In genomic region chr7:34341331-34341730, GRCh38 we compare ENCODE assay signal across 20 cellular contexts.
DNase-seq lines count a peak whose midpoint lies in the region; ATAC-seq and TF ChIP-seq lines count a peak whose summit lies in the region.
"Had no signal": no experiment of that assay in that cellular context is flagged by ENCODE, and none has a peak within 500 bp of the region (broad histone marks: within the 10 kb centered on the region; RNA-seq: fewer than 3 reads in every experiment).

No MANE protein-coding gene starts in this region.

- H3K4me1 ChIP-seq in breast epithelium (no peaks in the 10 kb centered on the region), gastroesophageal sphincter (no peaks in the 10 kb centered on the region)
- H3K4me1 ChIP-seq: lower lobe of right lung, thyroid gland had no signal

- peaks cover 20% of the 10 kb centered on the region for H3K4me1 Mint-ChIP-seq in MCF 10A (ENCODE audit: insufficient read depth, unreplicated experiment)
- peaks cover 13% of the 10 kb centered on the region for H3K4me1 Mint-ChIP-seq in WTC11
- H3K4me1 Mint-ChIP-seq: CD14-positive monocyte had no signal

- H3K9me3 Mint-ChIP-seq in MCF 10A (ENCODE audit: unreplicated experiment) (no peaks in the 10 kb centered on the region), WTC11 (peaks cover 4% of the 10 kb centered on the region; the same call in 1 of the 2 replicates)

- TF ChIP-seq POLR2A in breast epithelium (IDR thresholded peaks at IDR 0.05) (no peak), gastroesophageal sphincter (IDR thresholded peaks at IDR 0.05) (no peak)

- H3K9me3 ChIP-seq in breast epithelium = peaks cover 0 to 4% of the 10 kb centered on the region in 2 donors
- peaks cover 0 to 19% (median 0%) of the 10 kb centered on the region in 3 donors for H3K9me3 ChIP-seq in gastroesophageal sphincter
- H3K9me3 ChIP-seq: lower lobe of right lung, thyroid gland had no signal

- CTCF ChIA-PET in MCF 10A (lab: Yijun Ruan, JAX) = interaction anchor here (1.0 to 1.2 kb wide), 2 partner anchors 20 to 89 kb away, joined by 4 to 7 read pairs; no protein-coding TSS in a partner anchor
- CTCF ChIA-PET in WTC11 (lab: Charles Lee) = interaction anchor here (0.6 to 1.5 kb wide), 2 partner anchors 20 to 54 kb away, joined by 4 to 14 read pairs; no protein-coding TSS in a partner anchor

- H3K4me3 ChIP-seq in breast epithelium (no peak overlapping the region), kidney epithelial cell (ENCODE audit: low read depth, low read length) (no peak overlapping the region), gastroesophageal sphincter (no peak overlapping the region)
- H3K4me3 ChIP-seq: lower lobe of right lung, thyroid gland had no signal

- TF ChIP-seq CTCF in MCF 10A (IDR thresholded peaks at IDR 0.05; ENCODE audit: unreplicated experiment) (no peak), breast epithelium (IDR thresholded peaks at IDR 0.05) (no peak), WTC11 (IDR thresholded peaks at IDR 0.05) (no peak), kidney epithelial cell (IDR thresholded peaks at IDR 0.05; ENCODE audit: insufficient read depth, low read length, poor library complexity, severe bottlenecking) (no peak), gastroesophageal sphincter (IDR thresholded peaks at IDR 0.05) (no peak)

- peak; percentile 53 for ATAC-seq in WTC11
- no peak for ATAC-seq in gastroesophageal sphincter
- ATAC-seq: lower lobe of right lung had no signal

- H3K4me3 Mint-ChIP-seq in MCF 10A (ENCODE audit: unreplicated experiment) = no peak overlapping the region
- no peak overlapping the region for H3K4me3 Mint-ChIP-seq in WTC11
- H3K4me3 Mint-ChIP-seq: CD14-positive monocyte had no signal

- H3K27ac Mint-ChIP-seq in MCF 10A (ENCODE audit: low read depth, unreplicated experiment) (no peak overlapping the region), WTC11 (no peak overlapping the region)
- H3K27ac Mint-ChIP-seq: CD14-positive monocyte had no signal

- POLR2A ChIA-PET in MCF 10A (lab: Yijun Ruan, JAX) = interaction anchor here (0.6 to 0.9 kb wide), 2 partner anchors 89 to 361 kb away, joined by 3 read pairs; no protein-coding TSS in a partner anchor
- POLR2A ChIA-PET in WTC11 (lab: Charles Lee) = no interaction called here

- H3K27me3 Mint-ChIP-seq in MCF 10A (ENCODE audit: insufficient read depth, unreplicated experiment) (no peaks in the 10 kb centered on the region), WTC11 (ENCODE audit: low read depth) (no peaks in the 10 kb centered on the region)

- no peak for TF ChIP-seq EP300 in gastroesophageal sphincter (IDR thresholded peaks at IDR 0.05)

- BruUV-seq in MCF 10A (replicated peaks; lab: Mats Ljungman, UMichigan) = no TSS peak

- DNase-seq in MCF 10A (ENCODE audit: unreplicated experiment) (peak; percentile 35), breast epithelium (ENCODE audit: low spot score in 2 of 2) (no peak), WTC11 (ENCODE audit: low spot score) (no peak), kidney epithelial cell (ENCODE audit: low read depth) (peak; percentile 85), anterior cingulate cortex (lab: John Stamatoyannopoulos, UW) (no peak), SKM-1 (lab: John Stamatoyannopoulos, UW; ENCODE audit: unreplicated experiment) (no peak)
- no peak for DNase-seq in activated CD8-positive, alpha-beta memory T cell treated with anti-CD3 and anti-CD28 coated beads, Interleukin-2, amount 50 U/mL, for 48 hours
- DNase-seq: activated CD4-positive, alpha-beta T cell treated with anti-CD3 and anti-CD28 coated beads for 4 hours; activated gamma-delta T cell treated with Interleukin-2 at 50 U/mL for 16 hours; amygdala; DND-41; lower lobe of right lung; NCI-H187; NCI-H510A; posterior cingulate gyrus; small intestine; T-helper 9 cell; thyroid gland had no signal

- no peaks in the 10 kb centered on the region for H3K36me3 Mint-ChIP-seq in MCF 10A (ENCODE audit: insufficient read depth, unreplicated experiment)
- H3K36me3 Mint-ChIP-seq in WTC11 = no peaks in the 10 kb centered on the region
- H3K36me3 Mint-ChIP-seq: CD14-positive monocyte had no signal

- H3K36me3 ChIP-seq in breast epithelium = no peaks in the 10 kb centered on the region
- H3K36me3 ChIP-seq in kidney epithelial cell (ENCODE audit: control insufficient read depth, insufficient read depth, low read length) = no peaks in the 10 kb centered on the region
- H3K36me3 ChIP-seq in gastroesophageal sphincter = no peaks in the 10 kb centered on the region
- H3K36me3 ChIP-seq: lower lobe of right lung, thyroid gland had no signal

- H3K27ac ChIP-seq in breast epithelium (no peak overlapping the region), gastroesophageal sphincter (no peak overlapping the region)
- H3K27ac ChIP-seq: lower lobe of right lung, thyroid gland had no signal

- H3K27me3 ChIP-seq in breast epithelium (no peaks in the 10 kb centered on the region), kidney epithelial cell (ENCODE audit: control insufficient read depth, insufficient read depth, low read length) (no peaks in the 10 kb centered on the region), gastroesophageal sphincter (no peaks in the 10 kb centered on the region)
- H3K27me3 ChIP-seq: thyroid gland had no signal

- 13 to 26% methylated on average over 2 of the region's 2 CpGs for WGBS in gastroesophageal sphincter (ENCODE audit: low coverage in 1 of 2), 2 donors

- intact Hi-C loops in MCF 10A (cut with micrococcal nuclease) = no loop called here
- intact Hi-C loops in breast epithelium (cut with DNase I; ENCODE audit: low total_unique reads) = no loop called here

TF ChIP-seq in WTC11, 78 proteins besides CTCF, POLR2A, EP300 and RAD21:
- TF ChIP-seq TEAD1 (CRISPR knock-in tag; IDR thresholded peaks at IDR 0.05) (no peak), NFYB (CRISPR knock-in tag; conservative IDR thresholded peaks at IDR 0.05; ENCODE audit: low read depth) (no peak), GABPB1 (CRISPR knock-in tag; IDR thresholded peaks at IDR 0.05) (no peak), NFATC4 (CRISPR knock-in tag; IDR thresholded peaks at IDR 0.05) (no peak), USF2 (CRISPR knock-in tag; IDR thresholded peaks at IDR 0.05) (no peak), PRRX2 (CRISPR knock-in tag; IDR thresholded peaks at IDR 0.05) (no peak), GRHL2 (CRISPR knock-in tag; IDR thresholded peaks at IDR 0.05; ENCODE audit: insufficient replicate concordance, severe bottlenecking) (no peak), KAT7 (CRISPR knock-in tag; IDR thresholded peaks at IDR 0.05; ENCODE audit: borderline replicate concordance) (no peak), ATF1 (CRISPR knock-in tag; IDR thresholded peaks at IDR 0.05) (no peak), CBFB (CRISPR knock-in tag; IDR thresholded peaks at IDR 0.05; ENCODE audit: low read depth) (no peak), ZNF121 (CRISPR knock-in tag; IDR thresholded peaks at IDR 0.05) (no peak), ZNF423 (CRISPR knock-in tag; IDR thresholded peaks at IDR 0.05) (no peak), NR3C1 (CRISPR knock-in tag; conservative IDR thresholded peaks at IDR 0.05; ENCODE audit: low read depth) (no peak), MAX (CRISPR knock-in tag; IDR thresholded peaks at IDR 0.05) (no peak)
- TF ChIP-seq, protein P1, sequence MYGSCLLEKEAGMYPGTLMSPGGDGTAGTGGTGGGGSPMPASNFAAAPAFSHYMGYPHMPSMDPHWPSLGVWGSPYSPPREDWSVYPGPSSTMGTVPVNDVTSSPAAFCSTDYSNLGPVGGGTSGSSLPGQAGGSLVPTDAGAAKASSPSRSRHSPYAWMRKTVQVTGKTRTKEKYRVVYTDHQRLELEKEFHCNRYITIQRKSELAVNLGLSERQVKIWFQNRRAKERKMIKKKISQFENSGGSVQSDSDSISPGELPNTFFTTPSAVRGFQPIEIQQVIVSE (CRISPR knock-in tag; IDR thresholded peaks at IDR 0.05; ENCODE audit: borderline replicate concordance) = no peak

Comparison
In these comparisons a context has a peak if more than half of its experiments do, and no peak if none do; other contexts are left out.
1. DNase-seq: peak in MCF 10A (single experiment) and kidney epithelial cell (single experiment); none in breast epithelium (0 of 2), WTC11 (single experiment), activated CD8-positive, alpha-beta memory T cell treated with anti-CD3 and anti-CD28 coated beads, Interleukin-2, amount 50 U/mL, for 48 hours (single experiment), anterior cingulate cortex (0 of 58) and SKM-1 (single experiment).